Comparison of ENCODE assay signal across 10 cellular contexts in genomic region chr5:132363431-132364112, GRCh38. TPM values are rescaled to one million over a fixed set of nuclear protein-coding genes. Genes with fewer than 3 reads are reported as not detected.
A peak's percentile ranks its signal among the peaks of the same experiment; 100 is the strongest.
DNase-seq lines count a peak whose midpoint lies in the region; ATAC-seq and TF ChIP-seq lines count a peak whose summit lies in the region.
"Had no signal": no experiment of that assay in that cellular context is flagged by ENCODE, and none has a peak within 500 bp of the region (broad histone marks: within the 10 kb centered on the region; RNA-seq: fewer than 3 reads in every experiment).

No MANE protein-coding gene starts in this region.

- no peak overlapping the region for H3K9ac ChIP-seq in adipocyte (ENCODE audit: low read length)

- peak overlapping the region; percentile 81 for H3K27ac ChIP-seq in hepatocyte

- no peak for DNase-seq in activated naive CD8-positive, alpha-beta T cell treated with anti-CD3 and anti-CD28 coated beads, Interleukin-2, amount 50 U/mL, for 24 hours
- DNase-seq in activated naive CD8-positive, alpha-beta T cell treated with anti-CD3 and anti-CD28 coated beads for 36 hours, result no peak
- DNase-seq in adipocyte (ENCODE audit: low read depth) (peak; percentile 88), hepatocyte (ENCODE audit: low spot score) (peak; percentile 61), ureter (ENCODE audit: low spot score) (peak; percentile 67), germinal center (ENCODE audit: low spot score) (no peak), cortex of kidney (lab: John Stamatoyannopoulos, UW) (no peak)
- DNase-seq in stimulated activated CD8-positive, alpha-beta memory T cell treated with anti-CD3 and anti-CD28 coated beads, Interleukin-4, amount 100 ng/mL, for 48 hours, result no peak
- DNase-seq: NCI-H82 had no signal

- peaks cover 4% of the 10 kb centered on the region for H3K36me3 Mint-ChIP-seq in activated naive CD8-positive, alpha-beta T cell treated with anti-CD3 and anti-CD28 coated beads, Interleukin-2, amount 50 U/mL, for 24 hours (ENCODE audit: low read depth)
- no peaks in the 10 kb centered on the region for H3K36me3 Mint-ChIP-seq in activated naive CD8-positive, alpha-beta T cell treated with anti-CD3 and anti-CD28 coated beads for 36 hours

- H3K79me2 ChIP-seq in hepatocyte, result peaks cover 14% of the 10 kb centered on the region

- 77% methylated on average over 7 of the region's 7 CpGs for WGBS in hepatocyte (ENCODE audit: low lambda C conversion rate, missing lambda C conversion rate)

- H3K4me3 Mint-ChIP-seq in activated naive CD8-positive, alpha-beta T cell treated with anti-CD3 and anti-CD28 coated beads, Interleukin-2, amount 50 U/mL, for 24 hours, result no peak overlapping the region
- H3K4me3 Mint-ChIP-seq in activated naive CD8-positive, alpha-beta T cell treated with anti-CD3 and anti-CD28 coated beads for 36 hours, result no peak overlapping the region

- H3K4me1 ChIP-seq in adipocyte (ENCODE audit: control insufficient read depth, insufficient read depth, low read length) (peaks cover 27% of the 10 kb centered on the region), hepatocyte (ENCODE audit: insufficient read depth) (peaks cover 14% of the 10 kb centered on the region)

- no peak overlapping the region for H3K4me2 ChIP-seq in hepatocyte

- H3K27me3 ChIP-seq in adipocyte (replicated peaks; ENCODE audit: control insufficient read depth, insufficient read depth, low read length), result no peaks in the 10 kb centered on the region
- H3K27me3 ChIP-seq in hepatocyte, result no peaks in the 10 kb centered on the region

- no peak overlapping the region for H3K27ac Mint-ChIP-seq in activated naive CD8-positive, alpha-beta T cell treated with anti-CD3 and anti-CD28 coated beads, Interleukin-2, amount 50 U/mL, for 24 hours
- no peak overlapping the region for H3K27ac Mint-ChIP-seq in activated naive CD8-positive, alpha-beta T cell treated with anti-CD3 and anti-CD28 coated beads for 36 hours
- H3K27ac Mint-ChIP-seq: activated T-helper 2 cell treated with anti-CD3 and anti-CD28 coated beads, Interferon-gamma antibody, Interleukin-2, Interleukin-4, amounts not matched to agents 10 μg/mL and 5 μg/mL and 100 μg/mL, durations not matched to agents 14 hours and 24 hours and 36 hours had no signal

- no peaks in the 10 kb centered on the region for H3K9me2 ChIP-seq in hepatocyte (replicated peaks; ENCODE audit: insufficient read depth)

- H4K20me1 ChIP-seq in hepatocyte (ENCODE audit: insufficient read depth, poor library complexity, severe bottlenecking), result no peaks in the 10 kb centered on the region

- peak; percentile 46 for ATAC-seq in activated naive CD8-positive, alpha-beta T cell treated with anti-CD3 and anti-CD28 coated beads, Interleukin-2, amount 50 U/mL, for 24 hours

- H3K27me3 Mint-ChIP-seq in activated naive CD8-positive, alpha-beta T cell treated with anti-CD3 and anti-CD28 coated beads, Interleukin-2, amount 50 U/mL, for 24 hours, result no peaks in the 10 kb centered on the region
- no peaks in the 10 kb centered on the region for H3K27me3 Mint-ChIP-seq in activated naive CD8-positive, alpha-beta T cell treated with anti-CD3 and anti-CD28 coated beads for 36 hours

- H3K4me1 Mint-ChIP-seq in activated naive CD8-positive, alpha-beta T cell treated with anti-CD3 and anti-CD28 coated beads, Interleukin-2, amount 50 U/mL, for 24 hours, result no peaks in the 10 kb centered on the region
- no peaks in the 10 kb centered on the region for H3K4me1 Mint-ChIP-seq in activated naive CD8-positive, alpha-beta T cell treated with anti-CD3 and anti-CD28 coated beads for 36 hours

- no peaks in the 10 kb centered on the region for H3K36me3 ChIP-seq in adipocyte (ENCODE audit: control insufficient read depth, insufficient read depth, low read length, severe bottlenecking)
- H3K36me3 ChIP-seq in hepatocyte (replicated peaks; ENCODE audit: insufficient read depth, low read depth), result no peaks in the 10 kb centered on the region

- TF ChIP-seq CTCF in hepatocyte (IDR thresholded peaks at IDR 0.05; ENCODE audit: poor library complexity), result no peak

- H3K4me3 ChIP-seq in adipocyte (ENCODE audit: low read length) (no peak overlapping the region), hepatocyte (no peak overlapping the region)

- H2AFZ ChIP-seq in hepatocyte, result no peak overlapping the region

- no peaks in the 10 kb centered on the region for H3K9me3 Mint-ChIP-seq in activated naive CD8-positive, alpha-beta T cell treated with anti-CD3 and anti-CD28 coated beads, Interleukin-2, amount 50 U/mL, for 24 hours
- H3K9me3 Mint-ChIP-seq in activated naive CD8-positive, alpha-beta T cell treated with anti-CD3 and anti-CD28 coated beads for 36 hours, result no peaks in the 10 kb centered on the region
- H3K9me3 Mint-ChIP-seq: activated T-helper 2 cell treated with anti-CD3 and anti-CD28 coated beads, Interferon-gamma antibody, Interleukin-2, Interleukin-4, amounts not matched to agents 10 μg/mL and 5 μg/mL and 100 μg/mL, durations not matched to agents 14 hours and 24 hours and 36 hours had no signal

- no peaks in the 10 kb centered on the region for H3K9me3 ChIP-seq in adipocyte (ENCODE audit: control insufficient read depth, low read length)
- no peaks in the 10 kb centered on the region for H3K9me3 ChIP-seq in hepatocyte (ENCODE audit: low read depth)

RNA-seq across cellular contexts. Expression of gene SLC22A5, which starts 5.9 kb away (rescaled TPM):
- 1 to 10 TPM; 3.7 to 4.5 TPM for total RNA-seq in activated naive CD8-positive, alpha-beta T cell treated with anti-CD3 and anti-CD28 coated beads for 36 hours
- 16.3 and 20.8 TPM in 2 replicates for total RNA-seq in hepatocyte
- polyA plus RNA-seq in hepatocyte, result 14.7 and 18.6 TPM in 2 replicates
- 23.2 TPM for total RNA-seq in ureter

Comparison
In these comparisons a context has a peak if more than half of its experiments do, and no peak if none do; other contexts are left out.
1. DNase-seq: peak in adipocyte (single experiment), hepatocyte (single experiment) and ureter (single experiment); none in activated naive CD8-positive, alpha-beta T cell treated with anti-CD3 and anti-CD28 coated beads, Interleukin-2, amount 50 U/mL, for 24 hours (single experiment), activated naive CD8-positive, alpha-beta T cell treated with anti-CD3 and anti-CD28 coated beads for 36 hours (single experiment), germinal center (single experiment), stimulated activated CD8-positive, alpha-beta memory T cell treated with anti-CD3 and anti-CD28 coated beads, Interleukin-4, amount 100 ng/mL, for 48 hours (single experiment) and cortex of kidney (single experiment).